Comparison of ENCODE assay signal across 30 cellular contexts in genomic region chr4:123936615-123937014, GRCh38.
DNase-seq lines count a peak whose midpoint lies in the region; ATAC-seq and TF ChIP-seq lines count a peak whose summit lies in the region.
"Had no signal": no experiment of that assay in that cellular context is flagged by ENCODE, and none has a peak within 500 bp of the region (broad histone marks: within the 10 kb centered on the region; RNA-seq: fewer than 3 reads in every experiment).

No MANE protein-coding gene starts in this region.

- H3K4me3 ChIP-seq in SK-N-MC (no peak overlapping the region), body of pancreas (no peak overlapping the region), mesodermal cell (ENCODE audit: extremely low read depth, insufficient read depth, low read length, poor library complexity, severe bottlenecking) (no peak overlapping the region), skeletal muscle tissue (ENCODE audit: low read length in 3 of 3) (no peak overlapping the region)
- H3K4me3 ChIP-seq: BLaER1 treated with 17β-estradiol and CSF1 and Interleukin-3, amounts not matched to agents 10 nM and 100 nM; gastrocnemius medialis; hepatocyte; sigmoid colon; upper lobe of left lung had no signal

- no peaks in the 10 kb centered on the region for H3K27me3 Mint-ChIP-seq in activated CD4-positive, alpha-beta memory T cell treated with anti-CD3 and anti-CD28 coated beads, Interleukin-2, amount 10 ng/mL, durations not matched to agents 7 days and 5 days
- H3K27me3 Mint-ChIP-seq: stimulated activated memory B cell treated with anti-CD40 and anti-IgM and Interleukin-4, amounts not matched to agents 10 μg/mL and 1 μg/mL and 100 μg/mL, for 72 hours had no signal

- no peak overlapping the region for H3K27ac Mint-ChIP-seq in activated CD4-positive, alpha-beta memory T cell treated with anti-CD3 and anti-CD28 coated beads, Interleukin-2, amount 10 ng/mL, durations not matched to agents 7 days and 5 days
- H3K27ac Mint-ChIP-seq: activated naive CD8-positive, alpha-beta T cell; endodermal cell; stimulated activated memory B cell treated with anti-CD40 and anti-IgM and Interleukin-4, amounts not matched to agents 10 μg/mL and 1 μg/mL and 100 μg/mL, for 72 hours had no signal

- H3K4me3 Mint-ChIP-seq in activated CD4-positive, alpha-beta memory T cell treated with anti-CD3 and anti-CD28 coated beads, Interleukin-2, amount 10 ng/mL, durations not matched to agents 7 days and 5 days = no peak overlapping the region
- H3K4me3 Mint-ChIP-seq: activated naive CD8-positive, alpha-beta T cell; endodermal cell; stimulated activated memory B cell treated with anti-CD40 and anti-IgM and Interleukin-4, amounts not matched to agents 10 μg/mL and 1 μg/mL and 100 μg/mL, for 72 hours had no signal

- no peak for TF ChIP-seq CTCF in body of pancreas (IDR thresholded peaks at IDR 0.05)

- H3K9ac ChIP-seq in SK-N-MC (ENCODE audit: insufficient read length) (no peak overlapping the region), skeletal muscle tissue (ENCODE audit: low read depth in 1 of 3, low read length in 3 of 3) (no peak overlapping the region)
- H3K9ac ChIP-seq: BLaER1 treated with 17β-estradiol and CSF1 and Interleukin-3, amounts not matched to agents 10 nM and 100 nM; KMS-11 had no signal

- H3K36me3 ChIP-seq in SK-N-MC (ENCODE audit: insufficient read depth, low read length) = no peaks in the 10 kb centered on the region
- no peaks in the 10 kb centered on the region for H3K36me3 ChIP-seq in body of pancreas (replicated peaks in 1 of 2; ENCODE audit: insufficient read depth in 1 of 2, low read depth in 2 of 2)
- H3K36me3 ChIP-seq in mesodermal cell (ENCODE audit: control insufficient read depth, insufficient read depth, low read length) = no peaks in the 10 kb centered on the region
- no peaks in the 10 kb centered on the region for H3K36me3 ChIP-seq in skeletal muscle tissue (ENCODE audit: control insufficient read depth in 3 of 3, insufficient read depth in 3 of 3, low read length in 3 of 3)
- H3K36me3 ChIP-seq: BLaER1 treated with 17β-estradiol and CSF1 and Interleukin-3, amounts not matched to agents 10 nM and 100 nM; esophagus muscularis mucosa; gastrocnemius medialis; sigmoid colon; upper lobe of left lung; WERI-Rb-1 had no signal

- ATAC-seq in body of pancreas (peak; percentile 40), HG03521 (IDR thresholded peaks at IDR 0.05; ENCODE audit: unreplicated experiment) (no peak)
- ATAC-seq: gastrocnemius medialis; stimulated activated memory B cell treated with anti-CD40 and anti-IgM and Interleukin-4, amounts not matched to agents 10 μg/mL and 1 μg/mL and 100 μg/mL, for 72 hours had no signal

- no peaks in the 10 kb centered on the region for H3K27me3 ChIP-seq in body of pancreas
- no peaks in the 10 kb centered on the region for H3K27me3 ChIP-seq in skeletal muscle tissue (ENCODE audit: control insufficient read depth in 3 of 3, insufficient read depth in 3 of 3, low read length in 3 of 3)
- H3K27me3 ChIP-seq: BLaER1 treated with 17β-estradiol and CSF1 and Interleukin-3, amounts not matched to agents 10 nM and 100 nM; esophagus muscularis mucosa; gastrocnemius medialis; hepatocyte; sigmoid colon; upper lobe of left lung had no signal

- 12 to 14% methylated on average over 2 of the region's 2 CpGs for WGBS in body of pancreas, 2 donors
- WGBS in mesodermal cell (ENCODE audit: insufficient coverage in 2 of 2), 2 experiments = no CpG with 5 or more reads among the region's 2 CpGs

- intact Hi-C loops in body of pancreas (cut with DNase I) = no loop called here

- POLR2A ChIA-PET in activated CD4-positive, alpha-beta memory T cell treated with anti-CD3 and anti-CD28 coated beads, Interleukin-2, amount 10 ng/mL, durations not matched to agents 7 days and 5 days (lab: Charles Lee) = no interaction called here

- H3K9me3 ChIP-seq in SK-N-MC (ENCODE audit: low read depth, low read length) (no peaks in the 10 kb centered on the region), body of pancreas (no peaks in the 10 kb centered on the region), mesodermal cell (ENCODE audit: control insufficient read depth, low read length) (no peaks in the 10 kb centered on the region), skeletal muscle tissue (ENCODE audit: control insufficient read depth in 3 of 3, low read length in 3 of 3) (no peaks in the 10 kb centered on the region)
- H3K9me3 ChIP-seq: BLaER1 treated with 17β-estradiol and CSF1 and Interleukin-3, amounts not matched to agents 10 nM and 100 nM; Caco-2; esophagus muscularis mucosa; gastrocnemius medialis; sigmoid colon; upper lobe of left lung had no signal

- H3K4me1 Mint-ChIP-seq in activated CD4-positive, alpha-beta memory T cell treated with anti-CD3 and anti-CD28 coated beads, Interleukin-2, amount 10 ng/mL, durations not matched to agents 7 days and 5 days = no peaks in the 10 kb centered on the region
- H3K4me1 Mint-ChIP-seq: endodermal cell; stimulated activated memory B cell treated with anti-CD40 and anti-IgM and Interleukin-4, amounts not matched to agents 10 μg/mL and 1 μg/mL and 100 μg/mL, for 72 hours had no signal

- H3K36me3 Mint-ChIP-seq in activated CD4-positive, alpha-beta memory T cell treated with anti-CD3 and anti-CD28 coated beads, Interleukin-2, amount 10 ng/mL, durations not matched to agents 7 days and 5 days (ENCODE audit: low read depth) = no peaks in the 10 kb centered on the region
- H3K36me3 Mint-ChIP-seq: activated naive CD8-positive, alpha-beta T cell; stimulated activated memory B cell treated with anti-CD40 and anti-IgM and Interleukin-4, amounts not matched to agents 10 μg/mL and 1 μg/mL and 100 μg/mL, for 72 hours had no signal

- H3K4me1 ChIP-seq in body of pancreas (no peaks in the 10 kb centered on the region), mesodermal cell (ENCODE audit: control insufficient read depth, insufficient read depth, low read length, poor library complexity, severe bottlenecking) (peaks cover 29% of the 10 kb centered on the region), skeletal muscle tissue (ENCODE audit: control insufficient read depth in 3 of 3, insufficient read depth in 3 of 3, low read length in 3 of 3) (peaks cover 0 to 3% (median 0%) of the 10 kb centered on the region in 3 donors)
- H3K4me1 ChIP-seq: Caco-2 had no signal

- DNase-seq in SK-N-MC (ENCODE audit: low read depth, low spot score) = peak; percentile 8
- DNase-seq in body of pancreas = no peak
- no peak for DNase-seq in activated CD4-positive, alpha-beta memory T cell treated with anti-CD3 and anti-CD28 coated beads, Interleukin-2, amount 10 ng/mL, durations not matched to agents 7 days and 5 days
- DNase-seq in substantia nigra (lab: John Stamatoyannopoulos, UW) = no peak
- DNase-seq: activated CD4-positive, alpha-beta T cell treated with anti-CD3 and anti-CD28 coated beads for 4 hours; activated effector memory CD4-positive, alpha-beta T cell treated with anti-CD3 and anti-CD28 coated beads, Interleukin-2, amount 50 U/mL, for 16 hours; activated T-cell treated with anti-CD3 and anti-CD28 coated beads, Interleukin-2, amount 50 U/mL, for 1 hour; anterior cingulate cortex; Caco-2; caudate nucleus; DMS53; endodermal cell; gastrocnemius medialis; H7; mammary epithelial cell; MM.1S; NCI-H1417 treated with DMSO at 0.1 percent for 48 hours; sigmoid colon; stimulated activated CD4-positive, alpha-beta T cell treated with anti-CD3 and anti-CD28 coated beads, Interleukin-15, amount 100 ng/mL, for 24 hours; upper lobe of left lung; WERI-Rb-1 had no signal

- CTCF ChIA-PET in activated CD4-positive, alpha-beta memory T cell treated with anti-CD3 and anti-CD28 coated beads, Interleukin-2, amount 10 ng/mL, durations not matched to agents 7 days and 5 days (lab: Charles Lee) = no interaction called here

- no peak for TF ChIP-seq POLR2A in body of pancreas (IDR thresholded peaks at IDR 0.05)

- H3K9me3 Mint-ChIP-seq in activated CD4-positive, alpha-beta memory T cell treated with anti-CD3 and anti-CD28 coated beads, Interleukin-2, amount 10 ng/mL, durations not matched to agents 7 days and 5 days = no peaks in the 10 kb centered on the region
- H3K9me3 Mint-ChIP-seq: endodermal cell had no signal

- H3K27ac ChIP-seq in SK-N-MC (no peak overlapping the region), body of pancreas (no peak overlapping the region), mesodermal cell (ENCODE audit: low read depth, low read length, severe bottlenecking) (peak overlapping the region; percentile 6), skeletal muscle tissue (ENCODE audit: low read depth, low read length) (peak overlapping the region; percentile 15), substantia nigra (ENCODE audit: low read depth, low read length, poor library complexity, severe bottlenecking) (no peak overlapping the region)
- H3K27ac ChIP-seq: BLaER1 treated with 17β-estradiol and CSF1 and Interleukin-3, amounts not matched to agents 10 nM and 100 nM; gastrocnemius medialis; hepatocyte; KMS-11; sigmoid colon; upper lobe of left lung; WERI-Rb-1 had no signal

Comparison
In these comparisons a context has a peak if more than half of its experiments do, and no peak if none do; other contexts are left out.
1. H3K27ac ChIP-seq: peak in mesodermal cell (single experiment) and skeletal muscle tissue (single experiment); none in SK-N-MC (single experiment), body of pancreas (0 of 4) and substantia nigra (single experiment).